Comparison of ENCODE assay signal across 11 cellular contexts in genomic region chr2:101188683-101189405, GRCh38. TPM values are rescaled to one million over a fixed set of nuclear protein-coding genes. Genes with fewer than 3 reads are reported as not detected.
DNase-seq lines count a peak whose midpoint lies in the region; ATAC-seq and TF ChIP-seq lines count a peak whose summit lies in the region.
"Had no signal": no experiment of that assay in that cellular context is flagged by ENCODE, and none has a peak within 500 bp of the region (broad histone marks: within the 10 kb centered on the region; RNA-seq: fewer than 3 reads in every experiment).

No MANE protein-coding gene starts in this region.

- H3K27ac ChIP-seq in effector memory CD4-positive, alpha-beta T cell (ENCODE audit: insufficient read depth, low read length, poor library complexity, severe bottlenecking): no peak overlapping the region

- DNase-seq in BE2C: peak; percentile 50
- DNase-seq in HFFc6: peak; percentile 37
- peak; percentile 20 for DNase-seq in astrocyte of the cerebellum (ENCODE audit: low read depth)
- peak; percentile 61 for DNase-seq in left kidney (ENCODE audit: low read depth, low spot score)
- no peak for DNase-seq in effector memory CD4-positive, alpha-beta T cell
- DNase-seq in activated effector memory CD4-positive, alpha-beta T cell treated with Interleukin-2 at 50 U/mL for 16 hours: no peak
- DNase-seq: activated T-cell treated with anti-CD3 and anti-CD28 coated beads, Interleukin-2, amount 50 U/mL, for 1 hour; NCI-H187 treated with DMSO at 0.1 percent for 48 hours had no signal

- H3K27me3 Mint-ChIP-seq in HFFc6 (ENCODE audit: insufficient read depth): peaks cover 38% of the 10 kb centered on the region

- no peaks in the 10 kb centered on the region for H3K27me3 ChIP-seq in BE2C
- no peaks in the 10 kb centered on the region for H3K27me3 ChIP-seq in effector memory CD4-positive, alpha-beta T cell (replicated peaks; ENCODE audit: control insufficient read depth, insufficient read depth, low read length, poor library complexity, severe bottlenecking)

- no peaks in the 10 kb centered on the region for H3K9me3 Mint-ChIP-seq in HFFc6

- H3K4me1 Mint-ChIP-seq in HFFc6 (ENCODE audit: low read depth): no peaks in the 10 kb centered on the region

- no peaks in the 10 kb centered on the region for H3K9me3 ChIP-seq in BE2C
- H3K9me3 ChIP-seq in effector memory CD4-positive, alpha-beta T cell (ENCODE audit: control insufficient read depth, low read length): no peaks in the 10 kb centered on the region

- no peaks in the 10 kb centered on the region for H3K36me3 Mint-ChIP-seq in HFFc6 (ENCODE audit: low read depth)

- H3K4me1 ChIP-seq in BE2C: no peaks in the 10 kb centered on the region
- no peaks in the 10 kb centered on the region for H3K4me1 ChIP-seq in effector memory CD4-positive, alpha-beta T cell (ENCODE audit: control insufficient read depth, insufficient read depth, low read length, poor library complexity, severe bottlenecking)

- in situ Hi-C loops in astrocyte of the cerebellum (cut with HindIII; ENCODE audit: low sequenced_read_pairs): no loop called here

- H3K4me3 Mint-ChIP-seq in HFFc6: no peak overlapping the region
- H3K4me3 Mint-ChIP-seq: stimulated activated naive CD8-positive, alpha-beta T cell treated with anti-CD3 and anti-CD28 coated beads, Interleukin-15, Interleukin-2, amounts not matched to agents 100 ng/mL and 50 ng/mL, for 24 hours had no signal

- H3K4me3 ChIP-seq in BE2C (ENCODE audit: low read depth, low read length) (no peak overlapping the region), astrocyte of the cerebellum (ENCODE audit: low read depth, low read length) (no peak overlapping the region)
- no peak overlapping the region for H3K4me3 ChIP-seq in effector memory CD4-positive, alpha-beta T cell (ENCODE audit: insufficient read depth, low read depth, low read length, poor library complexity, severe bottlenecking)

- ATAC-seq in GM18502 (IDR thresholded peaks at IDR 0.05; ENCODE audit: poor library complexity, unreplicated experiment) (no peak), GM21717 (IDR thresholded peaks at IDR 0.05; ENCODE audit: unreplicated experiment) (no peak)

- H3K36me3 ChIP-seq in BE2C: no peaks in the 10 kb centered on the region
- H3K36me3 ChIP-seq in effector memory CD4-positive, alpha-beta T cell (ENCODE audit: control insufficient read depth, insufficient read depth, low read length): no peaks in the 10 kb centered on the region

- peak; percentile 71 for TF ChIP-seq CTCF in BE2C (IDR thresholded peaks at IDR 0.05; ENCODE audit: low read depth, low read length)
- TF ChIP-seq CTCF in HFFc6 (IDR thresholded peaks at IDR 0.05): peak; percentile 88
- peak; percentile 70 for TF ChIP-seq CTCF in astrocyte of the cerebellum (IDR thresholded peaks at IDR 0.05; ENCODE audit: low read depth, low read length, missing control alignments)

- H3K27ac Mint-ChIP-seq in HFFc6: no peak overlapping the region
- H3K27ac Mint-ChIP-seq: stimulated activated naive CD8-positive, alpha-beta T cell treated with anti-CD3 and anti-CD28 coated beads, Interleukin-15, Interleukin-2, amounts not matched to agents 100 ng/mL and 50 ng/mL, for 24 hours had no signal

RNA-seq across cellular contexts. Expression of gene TBC1D8, which starts 37.7 kb away (rescaled TPM):
- 14.0 TPM for polyA plus RNA-seq in BE2C (2012; ENCODE audit: insufficient read depth, insufficient read length, low read depth)
- total RNA-seq in HFFc6 (2021; fragmentation: NEBNext Ultra II Directional; extraction: Animal tissue kit (Norgen Biotek cat#: 25700)): 1 to 10 TPM; 1.2 to 2.0 (median 1.5) TPM

Comparison
In these comparisons a context has a peak if more than half of its experiments do, and no peak if none do; other contexts are left out.
1. DNase-seq: peak in BE2C (single experiment), HFFc6 (single experiment), astrocyte of the cerebellum (single experiment) and left kidney (single experiment); none in effector memory CD4-positive, alpha-beta T cell (0 of 3) and activated effector memory CD4-positive, alpha-beta T cell treated with Interleukin-2 at 50 U/mL for 16 hours (single experiment).
2. Peak in every context shown above with its lines, with median percentiles within 50 percentile points of each other: CTCF ChIP-seq.